Comparison of ENCODE assay signal across 15 cellular contexts in genomic region chr12:47394070-47394469, GRCh38.
DNase-seq lines count a peak whose midpoint lies in the region; ATAC-seq, FAIRE-seq and TF ChIP-seq lines count a peak whose summit lies in the region.
"Had no signal": no experiment of that assay in that cellular context is flagged by ENCODE, and none has a peak within 500 bp of the region (broad histone marks: within the 10 kb centered on the region; RNA-seq: fewer than 3 reads in every experiment).

No MANE protein-coding gene starts in this region.

- H3K27ac ChIP-seq in VCaP: peak overlapping the region; percentile 64
- H3K27ac ChIP-seq: KMS-11, psoas muscle had no signal

- no peak for ATAC-seq in stimulated activated memory B cell treated with anti-CD40 and anti-IgM and Interleukin-4, amounts not matched to agents 10 μg/mL and 1 μg/mL and 100 μg/mL, for 72 hours
- no peak for ATAC-seq in GM21717 (IDR thresholded peaks at IDR 0.05; ENCODE audit: unreplicated experiment)
- ATAC-seq: psoas muscle had no signal

- TF ChIP-seq CTCF in VCaP (conservative IDR thresholded peaks at IDR 0.05): no peak
- TF ChIP-seq CTCF in bronchial epithelial cell (IDR thresholded peaks at IDR 0.05; ENCODE audit: insufficient read depth, low read length, severe bottlenecking): no peak
- no peak for TF ChIP-seq CTCF in GM20000 (IDR thresholded peaks at IDR 0.05; ENCODE audit: extremely low read depth, missing control alignments)

- H3K36me3 ChIP-seq in bronchial epithelial cell (ENCODE audit: control insufficient read depth, insufficient read depth, low read length): no peaks in the 10 kb centered on the region

- no peaks in the 10 kb centered on the region for H3K27me3 ChIP-seq in bronchial epithelial cell (ENCODE audit: control insufficient read depth, insufficient read depth, low read length)

- H3K4me3 Mint-ChIP-seq in stimulated activated memory B cell treated with anti-CD40 and anti-IgM and Interleukin-4, amounts not matched to agents 10 μg/mL and 1 μg/mL and 100 μg/mL, for 72 hours: peak overlapping the region; percentile 63

- H3K9me3 Mint-ChIP-seq in stimulated activated memory B cell treated with anti-CD40 and anti-IgM and Interleukin-4, amounts not matched to agents 10 μg/mL and 1 μg/mL and 100 μg/mL, for 72 hours: peaks cover 12% of the 10 kb centered on the region

- peak; percentile 68 for DNase-seq in activated effector memory CD4-positive, alpha-beta T cell treated with anti-CD3 and anti-CD28 coated beads, Interleukin-2, amount 50 U/mL, for 16 hours
- no peak for DNase-seq in activated effector memory CD4-positive, alpha-beta T cell treated with Interleukin-2 at 50 U/mL for 16 hours
- DNase-seq in bronchial epithelial cell (ENCODE audit: low read depth): peak; percentile 33
- no peak for DNase-seq in GM20000 (ENCODE audit: low spot score)
- no peak for DNase-seq in activated gamma-delta T cell (lab: John Stamatoyannopoulos, UW)
- DNase-seq: DMS53, HFFc6, midbrain, NCI-H2107, psoas muscle, T1000 had no signal

- peaks cover 90% of the 10 kb centered on the region for H3K4me1 Mint-ChIP-seq in stimulated activated memory B cell treated with anti-CD40 and anti-IgM and Interleukin-4, amounts not matched to agents 10 μg/mL and 1 μg/mL and 100 μg/mL, for 72 hours

- peak overlapping the region; percentile 97 for H3K27ac Mint-ChIP-seq in stimulated activated memory B cell treated with anti-CD40 and anti-IgM and Interleukin-4, amounts not matched to agents 10 μg/mL and 1 μg/mL and 100 μg/mL, for 72 hours

- H3K36me3 Mint-ChIP-seq in stimulated activated memory B cell treated with anti-CD40 and anti-IgM and Interleukin-4, amounts not matched to agents 10 μg/mL and 1 μg/mL and 100 μg/mL, for 72 hours: peaks cover 35% of the 10 kb centered on the region

- no peaks in the 10 kb centered on the region for H3K27me3 Mint-ChIP-seq in stimulated activated memory B cell treated with anti-CD40 and anti-IgM and Interleukin-4, amounts not matched to agents 10 μg/mL and 1 μg/mL and 100 μg/mL, for 72 hours

- H3K4me3 ChIP-seq in bronchial epithelial cell (ENCODE audit: low read depth, low read length): no peak overlapping the region
- H3K4me3 ChIP-seq: psoas muscle had no signal

- FAIRE-seq in bronchial epithelial cell (lab: Jason Lieb, UNC): no peak

Comparison
In these comparisons a context has a peak if more than half of its experiments do, and no peak if none do; other contexts are left out.
1. DNase-seq: peak in activated effector memory CD4-positive, alpha-beta T cell treated with anti-CD3 and anti-CD28 coated beads, Interleukin-2, amount 50 U/mL, for 16 hours (single experiment) and bronchial epithelial cell (single experiment); none in activated effector memory CD4-positive, alpha-beta T cell treated with Interleukin-2 at 50 U/mL for 16 hours (single experiment), GM20000 (single experiment) and activated gamma-delta T cell (single experiment).